24 cellular contexts compared by ENCODE assay signal in genomic region chr15:81853349-81853748, GRCh38.
"Had no signal": no experiment of that assay in that cellular context is flagged by ENCODE, and none has a peak within 500 bp of the region (broad histone marks: within the 10 kb centered on the region; RNA-seq: fewer than 3 reads in every experiment).

No MANE protein-coding gene starts in this region.

- H3K36me3 ChIP-seq: esophagus squamous epithelium, gastrocnemius medialis, heart right ventricle, left lung, lower lobe of right lung had no signal

- H3K36me3 Mint-ChIP-seq: naive B cell had no signal

- H3K9me3 ChIP-seq: esophagus squamous epithelium, gastrocnemius medialis, heart right ventricle, left lung, lower lobe of right lung, mucosa of descending colon had no signal

- H3K4me3 Mint-ChIP-seq: mesothelial cell of epicardium, naive B cell had no signal

- ATAC-seq: gastrocnemius medialis, left cardiac atrium, left lung, left ventricle myocardium superior, lower lobe of right lung, mucosa of descending colon had no signal

- H3K27ac ChIP-seq: coronary artery, dorsolateral prefrontal cortex, esophagus squamous epithelium, gastrocnemius medialis, heart right ventricle, left lung, lower lobe of right lung had no signal

- H3K27me3 ChIP-seq: esophagus squamous epithelium, gastrocnemius medialis, left lung had no signal

- H3K9me3 Mint-ChIP-seq: naive B cell had no signal

- H3K4me3 ChIP-seq: coronary artery, dorsolateral prefrontal cortex, esophagus squamous epithelium, gastrocnemius medialis, heart right ventricle, left lung, lower lobe of right lung, mucosa of descending colon had no signal

- FAIRE-seq: colon, endothelial cell of umbilical vein, islet of Langerhans, keratinocyte had no signal

- H3K4me1 ChIP-seq: esophagus squamous epithelium, heart right ventricle, left lung, lower lobe of right lung had no signal

- DNase-seq: dermis blood vessel endothelial cell; dorsolateral prefrontal cortex; effector CD4-positive, alpha-beta T cell; effector memory CD4-positive, alpha-beta T cell; esophagus squamous epithelium; foreskin melanocyte; gastrocnemius medialis; glutamatergic neuron; head of caudate nucleus; heart right ventricle; hippocampal formation; left cardiac atrium; left lung; left ventricle myocardium superior; lower lobe of right lung; mesenchymal stem cell; mucosa of descending colon; naive B cell had no signal
